ENCODE assay signal across 23 cellular contexts in genomic region chr10:24737001-24737400, GRCh38.
"Had no signal": no experiment of that assay in that cellular context is flagged by ENCODE, and none has a peak within 500 bp of the region (broad histone marks: within the 10 kb centered on the region; RNA-seq: fewer than 3 reads in every experiment).

No MANE protein-coding gene starts in this region.

- H3K36me3 ChIP-seq: left ventricle myocardium inferior, neural progenitor cell, spleen, suprapubic skin, tibial artery, upper lobe of right lung had no signal

- H3K9me3 ChIP-seq: suprapubic skin, upper lobe of right lung had no signal

- H3K27ac ChIP-seq: left ventricle myocardium inferior, neural progenitor cell, spleen, suprapubic skin, tibial artery, upper lobe of right lung, VCaP had no signal

- H3K4me1 ChIP-seq: left ventricle myocardium inferior, neural progenitor cell, spleen, suprapubic skin, tibial artery, upper lobe of right lung had no signal

- H3K9ac ChIP-seq: neural progenitor cell had no signal

- H3K4me2 ChIP-seq: neural progenitor cell had no signal

- DNase-seq: activated CD4-positive, alpha-beta T cell treated with anti-CD3 and anti-CD28 coated beads for 48 hours; activated CD4-positive, alpha-beta T cell treated with anti-CD3 and anti-CD28 coated beads, Interleukin-2, amount 50 U/mL, for 48 hours; activated CD8-positive, alpha-beta memory T cell treated with anti-CD3 and anti-CD28 coated beads for 24 hours; activated effector memory CD4-positive, alpha-beta T cell treated with Interleukin-2 at 50 U/mL for 16 hours; activated naive CD4-positive, alpha-beta T cell treated with anti-CD3 and anti-CD28 coated beads, Interleukin-2, amount 10 ng/mL, durations not matched to agents 7 days and 5 days; activated naive CD8-positive, alpha-beta T cell treated with anti-CD3 and anti-CD28 coated beads, Interleukin-2, amount 10 ng/mL, durations not matched to agents 7 days and 5 days; amygdala; caudate nucleus; endodermal cell; left ventricle myocardium inferior; naive B cell; posterior cingulate gyrus; right cardiac atrium; spleen; stimulated activated naive CD4-positive, alpha-beta T cell; tibial artery; upper lobe of right lung had no signal

- ATAC-seq: activated CD4-positive, CD25-positive, alpha-beta regulatory T cell treated with anti-CD3 and anti-CD28 coated beads, Interleukin-2, amount 50 U/mL, for 24 hours; esophagus mucosa; right cardiac atrium; upper lobe of right lung had no signal

- H2AFZ ChIP-seq: neural progenitor cell had no signal

- H3K4me3 ChIP-seq: left ventricle myocardium inferior, lung, neural progenitor cell, spleen, suprapubic skin, tibial artery, upper lobe of right lung had no signal

- H3K27me3 ChIP-seq: neural progenitor cell, spleen, suprapubic skin, tibial artery, upper lobe of right lung had no signal
